ENCODE assay signal across 12 cellular contexts in genomic region chr17:49146620-49147306, GRCh38. TPM values are rescaled to one million over a fixed set of nuclear protein-coding genes. Genes with fewer than 3 reads are reported as not detected.
DNase-seq lines count a peak whose midpoint lies in the region; FAIRE-seq and TF ChIP-seq lines count a peak whose summit lies in the region.
"Had no signal": no experiment of that assay in that cellular context is flagged by ENCODE, and none has a peak within 500 bp of the region (broad histone marks: within the 10 kb centered on the region; RNA-seq: fewer than 3 reads in every experiment).

No MANE protein-coding gene starts in this region.

- H3K27me3 ChIP-seq in SK-N-SH (ENCODE audit: insufficient read depth), result peaks cover 34% of the 10 kb centered on the region
- no peaks in the 10 kb centered on the region for H3K27me3 ChIP-seq in smooth muscle cell (ENCODE audit: low read depth)

- H3K4me3 ChIP-seq in SK-N-SH (ENCODE audit: low read depth in 2 of 2, low read length in 1 of 2) (no peak overlapping the region), fibroblast of pulmonary artery (replicated peaks; ENCODE audit: low read depth, low read length) (no peak overlapping the region), smooth muscle cell (no peak overlapping the region)

- WGBS in SK-N-SH (ENCODE audit: low lambda C conversion rate), result 3% methylated on average over 3 of the region's 3 CpGs
- WGBS in smooth muscle cell (ENCODE audit: low lambda C conversion rate), result 6% methylated on average over 3 of the region's 3 CpGs

- H3K79me2 ChIP-seq in SK-N-SH (ENCODE audit: insufficient read depth) (no peaks in the 10 kb centered on the region), smooth muscle cell (ENCODE audit: low read depth) (no peaks in the 10 kb centered on the region)

- TF ChIP-seq RAD21 in SK-N-SH (IDR thresholded peaks at IDR 0.05; ENCODE audit: low read length), result no peak

- H3K9ac ChIP-seq in SK-N-SH (no peak overlapping the region), smooth muscle cell (ENCODE audit: low read depth) (peak overlapping the region; percentile 38)

- H2AFZ ChIP-seq in SK-N-SH (ENCODE audit: low read depth) (no peak overlapping the region), smooth muscle cell (ENCODE audit: low read depth) (no peak overlapping the region)

- H4K20me1 ChIP-seq in SK-N-SH (ENCODE audit: insufficient read depth), result no peaks in the 10 kb centered on the region
- H4K20me1 ChIP-seq in smooth muscle cell (ENCODE audit: low read depth), result no peaks in the 10 kb centered on the region

- TF ChIP-seq EP300 in SK-N-SH (IDR thresholded peaks at IDR 0.05; ENCODE audit: borderline replicate concordance in 1 of 2, low read depth in 1 of 2, low read length in 1 of 2), result peak in 1 of 2 experiments; percentile 85; a peak in 2 of 4 replicates

- no peaks in the 10 kb centered on the region for H3K9me3 ChIP-seq in SK-N-SH
- H3K9me3 ChIP-seq in smooth muscle cell (replicated peaks; ENCODE audit: low read depth), result no peaks in the 10 kb centered on the region

- peaks cover 0 to 9% of the 10 kb centered on the region in 2 experiments; a peak in 1 of 4 replicates for H3K4me1 ChIP-seq in SK-N-SH (ENCODE audit: control insufficient read depth in 1 of 2, insufficient read depth in 2 of 2, low read depth in 1 of 2, low read length in 1 of 2)
- no peaks in the 10 kb centered on the region for H3K4me1 ChIP-seq in smooth muscle cell (ENCODE audit: low read depth)

- CTCF ChIA-PET in SK-N-SH (lab: Yijun Ruan, JAX), result interaction anchor here (1.4 kb wide), 1 partner anchor 423 kb away, joined by 3 read pairs; no protein-coding TSS in a partner anchor

- H3K27ac ChIP-seq in SK-N-SH (ENCODE audit: low read depth in 2 of 2, low read length in 1 of 2) (peak overlapping the region in 1 of 2 experiments; percentile 73; a peak in 2 of 4 replicates), smooth muscle cell (ENCODE audit: low read depth) (peak overlapping the region; percentile 83)

- no peaks in the 10 kb centered on the region for H3K36me3 ChIP-seq in SK-N-SH (replicated peaks in 1 of 2; ENCODE audit: control insufficient read depth in 1 of 2, insufficient read depth in 2 of 2, low read length in 1 of 2)
- H3K36me3 ChIP-seq in smooth muscle cell (ENCODE audit: low read depth), result no peaks in the 10 kb centered on the region

- TF ChIP-seq POLR2A in H54 (IDR thresholded peaks at IDR 0.05; ENCODE audit: low read depth, low read length), result no peak

- TF ChIP-seq CTCF in SK-N-SH (IDR thresholded peaks at IDR 0.05), result no peak
- TF ChIP-seq CTCF in fibroblast of pulmonary artery (IDR thresholded peaks at IDR 0.05; ENCODE audit: low read length, missing control alignments), result no peak
- TF ChIP-seq CTCF in smooth muscle cell (IDR thresholded peaks at IDR 0.05; ENCODE audit: borderline replicate concordance, insufficient read depth, poor library complexity, severe bottlenecking), result no peak

- H3K9me2 ChIP-seq in SK-N-SH, result no peaks in the 10 kb centered on the region

- POLR2A ChIA-PET in SK-N-SH (lab: Yijun Ruan, JAX), result no interaction called here

- peak; percentile 77 for FAIRE-seq in H54 (lab: Jason Lieb, UNC)

- DNase-seq in H54 (ENCODE audit: insufficient read length, low spot score) (peak; percentile 93), SK-N-SH (no peak), fibroblast of pulmonary artery (ENCODE audit: low read depth) (peak; percentile 96), smooth muscle cell (lab: John Stamatoyannopoulos, UW; ENCODE audit: unreplicated experiment) (no peak), SKM-1 treated with dmso at 0.1 percent for 144 hours (lab: John Stamatoyannopoulos, UW; ENCODE audit: unreplicated experiment) (no peak), CD1c-positive myeloid dendritic cell (ENCODE audit: extremely low spot score) (no peak), DMS79 (lab: John Stamatoyannopoulos, UW) (no peak)
- DNase-seq: activated T-cell treated with anti-CD3 and anti-CD28 coated beads, Interleukin-2, amount 50 U/mL, for 1 hour; caudate nucleus; NCI-H1417 treated with DMSO at 0.1 percent for 48 hours; stimulated activated naive CD8-positive, alpha-beta T cell treated with anti-CD3 and anti-CD28 coated beads, Interleukin-15, Interleukin-2, amounts not matched to agents 100 U/mL and 50 U/mL, for 24 hours had no signal

- peak overlapping the region; percentile 17; the same call in 1 of the 2 replicates for H3K4me2 ChIP-seq in SK-N-SH
- H3K4me2 ChIP-seq in smooth muscle cell, result peak overlapping the region; percentile 17

- peaks cover 18% of the 10 kb centered on the region for H3F3A ChIP-seq in SK-N-SH (replicated peaks; ENCODE audit: insufficient read depth)
- H3F3A ChIP-seq in smooth muscle cell (ENCODE audit: low read depth), result no peaks in the 10 kb centered on the region

TF ChIP-seq in SK-N-SH, 30 proteins besides CTCF, POLR2A, EP300 and RAD21 (continues in another document):
- no peak for TF ChIP-seq TAF1 (IDR thresholded peaks at IDR 0.05; ENCODE audit: borderline replicate concordance, low read depth, low read length)
- peak; percentile 97 for TF ChIP-seq TCF12 (IDR thresholded peaks at IDR 0.05)
- TF ChIP-seq YY1 (IDR thresholded peaks at IDR 0.05; ENCODE audit: low read depth), result no peak
- TF ChIP-seq SIN3A (IDR thresholded peaks at IDR 0.05; ENCODE audit: borderline replicate concordance, low read depth, low read length), result peak; percentile 69; the same call in 1 of the 2 replicates
- peak; percentile 95 for TF ChIP-seq TEAD4 (IDR thresholded peaks at IDR 0.05; ENCODE audit: borderline replicate concordance, insufficient read depth)
- peak; percentile 99 for TF ChIP-seq FOSL2 (IDR thresholded peaks at IDR 0.05; ENCODE audit: borderline replicate concordance, low read depth)
- peak; percentile 80; the same call in 1 of the 2 replicates for TF ChIP-seq POLR2AphosphoS5 (IDR thresholded peaks at IDR 0.05; ENCODE audit: low read depth, low read length)
- peak; percentile 67 for TF ChIP-seq NFIC (IDR thresholded peaks at IDR 0.05; ENCODE audit: borderline replicate concordance)
- no peak for TF ChIP-seq RFX5 (IDR thresholded peaks at IDR 0.05; ENCODE audit: low read length)
- peak; percentile 67; the same call in 1 of the 2 replicates for TF ChIP-seq ZBTB33 (IDR thresholded peaks at IDR 0.05; ENCODE audit: borderline replicate concordance, low read depth)
- TF ChIP-seq GABPA (IDR thresholded peaks at IDR 0.05; ENCODE audit: low read depth), result no peak
- TF ChIP-seq FOXJ3 (CRISPR knock-in tag; IDR thresholded peaks at IDR 0.05), result no peak
- TF ChIP-seq FOXM1 (IDR thresholded peaks at IDR 0.05; ENCODE audit: low read depth), result 0 out of 2 replicates have a peak, but pooled peaks have one; percentile 18
- no peak for TF ChIP-seq MXI1 (IDR thresholded peaks at IDR 0.05; ENCODE audit: low read depth, low read length)
- peak; percentile 98 for TF ChIP-seq JUND (IDR thresholded peaks at IDR 0.05)
- TF ChIP-seq USF1 (IDR thresholded peaks at IDR 0.05; ENCODE audit: borderline replicate concordance, low read depth), result no peak
- peak; percentile 70 for TF ChIP-seq MAX (IDR thresholded peaks at IDR 0.05; ENCODE audit: low read depth)
- no peak for TF ChIP-seq USF2 (IDR thresholded peaks at IDR 0.05; ENCODE audit: borderline replicate concordance, low read depth, low read length)
- no peak for TF ChIP-seq NRF1 (IDR thresholded peaks at IDR 0.05; ENCODE audit: low read depth, low read length)
- no peak for TF ChIP-seq CHD2 (IDR thresholded peaks at IDR 0.05; ENCODE audit: low read length, partially characterized antibody)
- no peak for TF ChIP-seq RCOR1 (IDR thresholded peaks at IDR 0.05; ENCODE audit: low read length)
- peak; percentile 59; the same call in 1 of the 2 replicates for TF ChIP-seq MEF2A (IDR thresholded peaks at IDR 0.05; ENCODE audit: borderline replicate concordance, low read depth)
- no peak for TF ChIP-seq ELF1 (IDR thresholded peaks at IDR 0.05)
- TF ChIP-seq GATA2 (CRISPR knock-in tag; IDR thresholded peaks at IDR 0.05), result no peak
- peak; percentile 70 for TF ChIP-seq RXRA (IDR thresholded peaks at IDR 0.05; ENCODE audit: borderline replicate concordance, low read depth)

RNA-seq across cellular contexts. Expression of gene B4GALNT2, which starts 14.2 kb away (rescaled TPM):
- polyA plus RNA-seq in SK-N-SH (2012; rRNA removed), result not detected in 2 replicates
- not detected in 2 replicates for polyA plus RNA-seq in SK-N-SH (2012; cell fraction: cytosol; rRNA removed)
- not detected in 2 replicates for polyA plus RNA-seq in SK-N-SH (2012; cell fraction: nucleus; rRNA removed)
- 0.13 and 0.49 TPM in 2 replicates for total RNA-seq in smooth muscle cell
- 0.11 and 0.31 TPM in 2 replicates for polyA plus RNA-seq in smooth muscle cell
- polyA plus RNA-seq: neural cell had no signal

Comparison
In these comparisons a context has a peak if more than half of its experiments do, and no peak if none do; other contexts are left out.
1. DNase-seq: peak in H54 (single experiment) and fibroblast of pulmonary artery (single experiment); none in SK-N-SH (single experiment), smooth muscle cell (single experiment), SKM-1 treated with dmso at 0.1 percent for 144 hours (single experiment), CD1c-positive myeloid dendritic cell (single experiment) and DMS79 (single experiment).